13 cellular contexts compared by ENCODE assay signal in genomic region chr13:32253911-32254399, GRCh38.
A peak's percentile ranks its signal among the peaks of the same experiment; 100 is the strongest.
DNase-seq lines count a peak whose midpoint lies in the region; ATAC-seq lines count a peak whose summit lies in the region.
"Had no signal": no experiment of that assay in that cellular context is flagged by ENCODE, and none has a peak within 500 bp of the region (broad histone marks: within the 10 kb centered on the region; RNA-seq: fewer than 3 reads in every experiment).

No MANE protein-coding gene starts in this region.

- DNase-seq in dermis blood vessel endothelial cell: peak; percentile 70
- DNase-seq in left colon: no peak
- DNase-seq in effector memory CD4-positive, alpha-beta T cell: no peak
- DNase-seq in activated effector memory CD4-positive, alpha-beta T cell treated with Interleukin-2 at 50 U/mL for 16 hours: no peak
- DNase-seq in DMS 273 treated with DMSO at 0.1 percent for 48 hours (lab: John Stamatoyannopoulos, UW): no peak
- DNase-seq: activated naive CD4-positive, alpha-beta T cell treated with Interleukin-2 at 50 U/mL for 16 hours; head of caudate nucleus; NCI-H1048 had no signal

- H3K4me3 ChIP-seq in rectal smooth muscle tissue (ENCODE audit: low read length) (peak overlapping the region; percentile 58), urinary bladder (ENCODE audit: low read depth, low read length) (peak overlapping the region; percentile 16)
- no peak overlapping the region for H3K4me3 ChIP-seq in effector memory CD4-positive, alpha-beta T cell (ENCODE audit: insufficient read depth, low read depth, low read length, poor library complexity, severe bottlenecking)
- H3K4me3 ChIP-seq: BLaER1 had no signal

- H3K36me3 ChIP-seq in rectal smooth muscle tissue (ENCODE audit: control insufficient read depth, insufficient read depth, low read length) (peaks cover 2% of the 10 kb centered on the region), urinary bladder (ENCODE audit: insufficient read depth) (no peaks in the 10 kb centered on the region)
- H3K36me3 ChIP-seq in effector memory CD4-positive, alpha-beta T cell (ENCODE audit: control insufficient read depth, insufficient read depth, low read length): peaks cover 11% of the 10 kb centered on the region
- H3K36me3 ChIP-seq: BLaER1 had no signal

- intact Hi-C loops in left colon (cut with DNase I, micrococcal nuclease): no loop called here

- H3K9me3 ChIP-seq in effector memory CD4-positive, alpha-beta T cell (ENCODE audit: control insufficient read depth, low read length): no peaks in the 10 kb centered on the region
- H3K9me3 ChIP-seq: BLaER1 had no signal

- 39% methylated on average over 14 of the region's 14 CpGs for WGBS in urinary bladder

- H3K27ac ChIP-seq in rectal smooth muscle tissue (ENCODE audit: low read depth, low read length) (peak overlapping the region; percentile 84), urinary bladder (ENCODE audit: low read depth) (peak overlapping the region; percentile 59)
- no peak overlapping the region for H3K27ac ChIP-seq in effector memory CD4-positive, alpha-beta T cell (ENCODE audit: insufficient read depth, low read length, poor library complexity, severe bottlenecking)
- H3K27ac ChIP-seq: BLaER1 had no signal

- ATAC-seq in left colon: peak; percentile 87
- ATAC-seq in GM18520 (IDR thresholded peaks at IDR 0.05; ENCODE audit: unreplicated experiment): no peak
- ATAC-seq: SK-N-SH treated with all-trans-retinoic acid at 6 μM for 48 hours had no signal

- peaks cover 8% of the 10 kb centered on the region for H3K4me1 ChIP-seq in rectal smooth muscle tissue (ENCODE audit: control insufficient read depth, insufficient read depth, low read length)
- no peaks in the 10 kb centered on the region for H3K4me1 ChIP-seq in urinary bladder (ENCODE audit: insufficient read depth)
- H3K4me1 ChIP-seq in effector memory CD4-positive, alpha-beta T cell (ENCODE audit: control insufficient read depth, insufficient read depth, low read length, poor library complexity, severe bottlenecking): no peaks in the 10 kb centered on the region
- H3K4me1 ChIP-seq: BLaER1 had no signal

- H3K27me3 ChIP-seq in rectal smooth muscle tissue (ENCODE audit: control insufficient read depth, insufficient read depth, low read length): no peaks in the 10 kb centered on the region
- H3K27me3 ChIP-seq in effector memory CD4-positive, alpha-beta T cell (replicated peaks; ENCODE audit: control insufficient read depth, insufficient read depth, low read length, poor library complexity, severe bottlenecking): no peaks in the 10 kb centered on the region
- H3K27me3 ChIP-seq: BLaER1 had no signal

- no peak overlapping the region for H3K9ac ChIP-seq in rectal smooth muscle tissue (ENCODE audit: low read length)
- H3K9ac ChIP-seq: BLaER1 had no signal
